ENCODE assay signal across 28 cellular contexts in genomic region chr7:10773430-10773829, GRCh38.
"Had no signal": no experiment of that assay in that cellular context is flagged by ENCODE, and none has a peak within 500 bp of the region (broad histone marks: within the 10 kb centered on the region; RNA-seq: fewer than 3 reads in every experiment).

No MANE protein-coding gene starts in this region.

- H3K4me3 Mint-ChIP-seq: stimulated activated effector memory CD8-positive, alpha-beta T cell treated with anti-CD3 and anti-CD28 coated beads, Interleukin-12 subunit alpha, Interleukin-12 subunit beta, amount 100 ng/mL, for 72 hours; stimulated activated memory B cell treated with anti-CD40 and anti-IgM and Interleukin-4, amounts not matched to agents 10 μg/mL and 1 μg/mL and 100 μg/mL, for 72 hours; stimulated activated naive B cell treated with anti-CD40 and anti-IgM and Interleukin-4, amounts not matched to agents 10 μg/mL and 1 μg/mL and 100 μg/mL, for 72 hours; stimulated activated naive CD8-positive, alpha-beta T cell treated with anti-CD3 and anti-CD28 coated beads, Interleukin-15, amount 100 ng/mL, for 72 hours; stimulated activated naive CD8-positive, alpha-beta T cell treated with anti-CD3 and anti-CD28 coated beads, Interleukin-15, Interleukin-2, amounts not matched to agents 100 ng/mL and 50 ng/mL, for 24 hours; type B pancreatic cell had no signal

- H3K36me3 Mint-ChIP-seq: stimulated activated effector memory CD8-positive, alpha-beta T cell treated with anti-CD3 and anti-CD28 coated beads, Interleukin-12 subunit alpha, Interleukin-12 subunit beta, amount 100 ng/mL, for 72 hours; stimulated activated memory B cell treated with anti-CD40 and anti-IgM and Interleukin-4, amounts not matched to agents 10 μg/mL and 1 μg/mL and 100 μg/mL, for 72 hours; stimulated activated naive B cell treated with anti-CD40 and anti-IgM and Interleukin-4, amounts not matched to agents 10 μg/mL and 1 μg/mL and 100 μg/mL, for 72 hours; type B pancreatic cell had no signal

- H3K4me3 ChIP-seq: stomach, suprapubic skin, testis, thoracic aorta, thyroid gland, tibial artery, tibial nerve, transverse colon, upper lobe of left lung, upper lobe of right lung, uterus, vagina had no signal

- H3K27ac Mint-ChIP-seq: stimulated activated effector memory CD8-positive, alpha-beta T cell treated with anti-CD3 and anti-CD28 coated beads, Interleukin-12 subunit alpha, Interleukin-12 subunit beta, amount 100 ng/mL, for 72 hours; stimulated activated memory B cell treated with anti-CD40 and anti-IgM and Interleukin-4, amounts not matched to agents 10 μg/mL and 1 μg/mL and 100 μg/mL, for 72 hours; stimulated activated naive B cell treated with anti-CD40 and anti-IgM and Interleukin-4, amounts not matched to agents 10 μg/mL and 1 μg/mL and 100 μg/mL, for 72 hours; stimulated activated naive CD8-positive, alpha-beta T cell treated with anti-CD3 and anti-CD28 coated beads, Interleukin-15, amount 100 ng/mL, for 72 hours; stimulated activated naive CD8-positive, alpha-beta T cell treated with anti-CD3 and anti-CD28 coated beads, Interleukin-15, Interleukin-2, amounts not matched to agents 100 ng/mL and 50 ng/mL, for 24 hours; type B pancreatic cell had no signal

- H3K27me3 Mint-ChIP-seq: stimulated activated memory B cell treated with anti-CD40 and anti-IgM and Interleukin-4, amounts not matched to agents 10 μg/mL and 1 μg/mL and 100 μg/mL, for 72 hours; stimulated activated naive B cell treated with anti-CD40 and anti-IgM and Interleukin-4, amounts not matched to agents 10 μg/mL and 1 μg/mL and 100 μg/mL, for 72 hours; stimulated activated naive CD8-positive, alpha-beta T cell treated with anti-CD3 and anti-CD28 coated beads, Interleukin-15, amount 100 ng/mL, for 72 hours; stimulated activated naive CD8-positive, alpha-beta T cell treated with anti-CD3 and anti-CD28 coated beads, Interleukin-15, Interleukin-2, amounts not matched to agents 100 ng/mL and 50 ng/mL, for 24 hours; type B pancreatic cell had no signal

- DNase-seq: stimulated activated CD4-positive, alpha-beta T cell treated with anti-CD3 and anti-CD28 coated beads, Interleukin-2, amount 100 ng/mL, for 48 hours; stimulated activated CD4-positive, alpha-beta T cell treated with anti-CD3 and anti-CD28 coated beads, Interleukin-4, amount 100 ng/mL, for 1 hour; stimulated activated CD4-positive, alpha-beta T cell treated with anti-CD3 and anti-CD28 coated beads, Interleukin-4, amount 100 ng/mL, for 24 hours; stimulated activated CD4-positive, alpha-beta T cell treated with anti-CD3 and anti-CD28 coated beads, Interleukin-4, amount 100 ng/mL, for 4 hours; stimulated activated CD8-positive, alpha-beta memory T cell treated with anti-CD3 and anti-CD28 coated beads, Interleukin-4, amount 100 ng/mL, for 48 hours; stimulated activated naive B cell treated with anti-CD40 and anti-IgM and Interleukin-4, amounts not matched to agents 10 μg/mL and 1 μg/mL and 100 μg/mL, for 72 hours; stimulated activated naive CD4-positive, alpha-beta T cell; stimulated activated naive CD4-positive, alpha-beta T cell treated with Interleukin-2 at 50 U/mL for 16 hours; stimulated activated naive CD8-positive, alpha-beta T cell treated with anti-CD3 and anti-CD28 coated beads, Interleukin-15, amount 100 ng/mL, for 72 hours; stimulated activated naive CD8-positive, alpha-beta T cell treated with anti-CD3 and anti-CD28 coated beads, Interleukin-15, Interleukin-2, amounts not matched to agents 100 U/mL and 50 U/mL, for 24 hours; stomach; substantia nigra; testis; thyroid gland; tibial artery; transverse colon; trophoblast cell; upper lobe of left lung; upper lobe of right lung; uterus had no signal

- H3K9me3 ChIP-seq: stomach, suprapubic skin, testis, thoracic aorta, thyroid gland, tibial artery, tibial nerve, transverse colon, upper lobe of left lung, upper lobe of right lung, uterus, vagina had no signal

- ATAC-seq: stimulated activated effector memory CD8-positive, alpha-beta T cell treated with anti-CD3 and anti-CD28 coated beads, Interleukin-12 subunit alpha, Interleukin-12 subunit beta, amount 100 ng/mL, for 72 hours; stimulated activated memory B cell treated with anti-CD40 and anti-IgM and Interleukin-4, amounts not matched to agents 10 μg/mL and 1 μg/mL and 100 μg/mL, for 72 hours; stimulated activated naive B cell treated with anti-CD40 and anti-IgM and Interleukin-4, amounts not matched to agents 10 μg/mL and 1 μg/mL and 100 μg/mL, for 72 hours; stimulated activated naive CD8-positive, alpha-beta T cell treated with anti-CD3 and anti-CD28 coated beads, Interleukin-15, amount 100 ng/mL, for 72 hours; stimulated activated naive CD8-positive, alpha-beta T cell treated with anti-CD3 and anti-CD28 coated beads, Interleukin-15, Interleukin-2, amounts not matched to agents 100 U/mL and 50 U/mL, for 24 hours; upper lobe of right lung had no signal

- H3K36me3 ChIP-seq: stomach, suprapubic skin, thoracic aorta, thyroid gland, tibial artery, tibial nerve, transverse colon, upper lobe of left lung, upper lobe of right lung, uterus, vagina had no signal

- H3K4me1 Mint-ChIP-seq: stimulated activated effector memory CD8-positive, alpha-beta T cell treated with anti-CD3 and anti-CD28 coated beads, Interleukin-12 subunit alpha, Interleukin-12 subunit beta, amount 100 ng/mL, for 72 hours; stimulated activated memory B cell treated with anti-CD40 and anti-IgM and Interleukin-4, amounts not matched to agents 10 μg/mL and 1 μg/mL and 100 μg/mL, for 72 hours; stimulated activated naive B cell treated with anti-CD40 and anti-IgM and Interleukin-4, amounts not matched to agents 10 μg/mL and 1 μg/mL and 100 μg/mL, for 72 hours; stimulated activated naive CD8-positive, alpha-beta T cell treated with anti-CD3 and anti-CD28 coated beads, Interleukin-15, amount 100 ng/mL, for 72 hours had no signal

- H3K9me3 Mint-ChIP-seq: stimulated activated effector memory CD8-positive, alpha-beta T cell treated with anti-CD3 and anti-CD28 coated beads, Interleukin-12 subunit alpha, Interleukin-12 subunit beta, amount 100 ng/mL, for 72 hours; stimulated activated memory B cell treated with anti-CD40 and anti-IgM and Interleukin-4, amounts not matched to agents 10 μg/mL and 1 μg/mL and 100 μg/mL, for 72 hours; stimulated activated naive CD8-positive, alpha-beta T cell treated with anti-CD3 and anti-CD28 coated beads, Interleukin-15, amount 100 ng/mL, for 72 hours; stimulated activated naive CD8-positive, alpha-beta T cell treated with anti-CD3 and anti-CD28 coated beads, Interleukin-15, Interleukin-2, amounts not matched to agents 100 ng/mL and 50 ng/mL, for 24 hours; type B pancreatic cell had no signal

- H3K27me3 ChIP-seq: stomach, suprapubic skin, testis, thyroid gland, tibial artery, tibial nerve, transverse colon, upper lobe of left lung, upper lobe of right lung, uterus, vagina had no signal

- H3K27ac ChIP-seq: stomach, suprapubic skin, testis, thoracic aorta, thyroid gland, tibial artery, tibial nerve, transverse colon, upper lobe of left lung, upper lobe of right lung, uterus, vagina had no signal

- H3K4me1 ChIP-seq: stomach, suprapubic skin, testis, thyroid gland, tibial artery, tibial nerve, transverse colon, upper lobe of left lung, upper lobe of right lung, uterus, vagina had no signal
